25 cellular contexts compared by ENCODE assay signal in the genomic region with DNA sequence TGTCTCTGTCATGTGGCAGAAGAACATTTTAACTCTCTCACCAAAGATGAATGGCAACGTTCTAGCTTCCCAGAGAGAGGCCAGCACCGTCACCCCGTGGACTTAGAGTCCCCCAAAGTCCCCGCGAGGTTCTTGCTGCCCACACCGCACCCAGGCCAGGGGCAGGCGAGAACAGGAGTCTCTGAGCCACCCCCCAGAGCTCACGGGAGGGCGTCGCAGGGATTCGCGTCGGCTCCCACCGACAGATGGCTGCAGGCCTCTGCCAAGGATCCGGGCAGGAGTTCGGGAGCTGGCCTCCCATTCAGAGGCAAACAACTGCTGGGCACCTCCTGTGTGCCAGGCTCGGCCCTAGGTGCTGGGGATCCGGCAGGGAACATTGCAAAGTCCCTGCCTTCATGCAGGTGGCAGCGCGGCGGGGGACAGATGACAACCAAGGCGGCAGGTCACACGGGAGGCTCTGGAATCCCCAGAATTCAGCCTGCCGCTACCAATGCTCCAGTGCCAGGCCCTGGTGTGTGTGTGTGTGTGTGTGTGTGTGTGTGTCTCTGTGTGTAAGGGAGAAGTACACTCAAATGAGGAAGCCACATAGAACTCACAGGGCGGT. TPM values are rescaled to one million over a fixed set of nuclear protein-coding genes. Genes with fewer than 3 reads are reported as not detected.
"Had no signal": no experiment of that assay in that cellular context is flagged by ENCODE, and none has a peak within 500 bp of the region (broad histone marks: within the 10 kb centered on the region; RNA-seq: fewer than 3 reads in every experiment).

No MANE protein-coding gene starts in this region.

- H3K36me3 Mint-ChIP-seq: activated naive CD8-positive, alpha-beta T cell treated with anti-CD3 and anti-CD28 coated beads for 36 hours; memory B cell had no signal

- H3K9me3 ChIP-seq: breast epithelium, esophagus muscularis mucosa, gastrocnemius medialis, right lobe of liver, thoracic aorta, upper lobe of left lung had no signal

- H3K9me3 Mint-ChIP-seq: activated naive CD8-positive, alpha-beta T cell treated with anti-CD3 and anti-CD28 coated beads for 36 hours; activated T-cell treated with anti-CD3 and anti-CD28 coated beads, Interleukin-2, amount 50 U/mL, for 24 hours; activated T-helper 17 cell treated with anti-CD3 and anti-CD28 coated beads, Interleukin-2, amount 50 U/mL, for 72 hours; dendritic cell treated with granulocyte-macrophage colony-stimulating factor and Interleukin-4, amounts not matched to agents 40 ng/mL and 50 ng/mL, for 4 days; effector memory CD8-positive, alpha-beta T cell; memory B cell; nephron; stimulated activated naive CD8-positive, alpha-beta T cell treated with anti-CD3 and anti-CD28 coated beads, Interleukin-15, Interleukin-2, amounts not matched to agents 100 ng/mL and 50 ng/mL, for 24 hours had no signal

- H3K27ac Mint-ChIP-seq: activated naive CD8-positive, alpha-beta T cell treated with anti-CD3 and anti-CD28 coated beads for 36 hours; activated T-cell treated with anti-CD3 and anti-CD28 coated beads, Interleukin-2, amount 50 U/mL, for 24 hours; activated T-helper 17 cell treated with anti-CD3 and anti-CD28 coated beads, Interleukin-2, amount 50 U/mL, for 72 hours; dendritic cell treated with granulocyte-macrophage colony-stimulating factor and Interleukin-4, amounts not matched to agents 40 ng/mL and 50 ng/mL, for 4 days; effector memory CD8-positive, alpha-beta T cell; memory B cell; nephron; stimulated activated naive CD8-positive, alpha-beta T cell treated with anti-CD3 and anti-CD28 coated beads, Interleukin-15, Interleukin-2, amounts not matched to agents 100 ng/mL and 50 ng/mL, for 24 hours had no signal

- H3K36me3 ChIP-seq: breast epithelium, esophagus muscularis mucosa, gastrocnemius medialis, right lobe of liver, thoracic aorta, upper lobe of left lung had no signal

- H3K4me1 Mint-ChIP-seq: activated naive CD8-positive, alpha-beta T cell treated with anti-CD3 and anti-CD28 coated beads for 36 hours; activated T-helper 17 cell treated with anti-CD3 and anti-CD28 coated beads, Interleukin-2, amount 50 U/mL, for 72 hours; memory B cell had no signal

- H3K27me3 Mint-ChIP-seq: activated T-helper 17 cell treated with anti-CD3 and anti-CD28 coated beads, Interleukin-2, amount 50 U/mL, for 72 hours; stimulated activated naive CD8-positive, alpha-beta T cell treated with anti-CD3 and anti-CD28 coated beads, Interleukin-15, Interleukin-2, amounts not matched to agents 100 ng/mL and 50 ng/mL, for 24 hours had no signal

- H3K27ac ChIP-seq: breast epithelium, esophagus muscularis mucosa, gastrocnemius medialis, right lobe of liver, skin epidermis, thoracic aorta had no signal

- H3K27me3 ChIP-seq: right lobe of liver, upper lobe of left lung had no signal

- H3K4me3 Mint-ChIP-seq: activated naive CD8-positive, alpha-beta T cell treated with anti-CD3 and anti-CD28 coated beads for 36 hours; activated T-cell treated with anti-CD3 and anti-CD28 coated beads, Interleukin-2, amount 50 U/mL, for 24 hours; activated T-helper 17 cell treated with anti-CD3 and anti-CD28 coated beads, Interleukin-2, amount 50 U/mL, for 72 hours; dendritic cell treated with granulocyte-macrophage colony-stimulating factor and Interleukin-4, amounts not matched to agents 40 ng/mL and 50 ng/mL, for 4 days; effector memory CD8-positive, alpha-beta T cell; memory B cell; nephron; stimulated activated naive CD8-positive, alpha-beta T cell treated with anti-CD3 and anti-CD28 coated beads, Interleukin-15, Interleukin-2, amounts not matched to agents 100 ng/mL and 50 ng/mL, for 24 hours had no signal

- H3K4me3 ChIP-seq: breast epithelium, esophagus muscularis mucosa, gastrocnemius medialis, right lobe of liver, skin epidermis, thoracic aorta, upper lobe of left lung had no signal

- H3K4me1 ChIP-seq: breast epithelium, gastrocnemius medialis, right lobe of liver had no signal

- DNase-seq: activated CD4-positive, alpha-beta T cell treated with anti-CD3 and anti-CD28 coated beads for 1 hour; activated CD4-positive, alpha-beta T cell treated with anti-CD3 and anti-CD28 coated beads, Interleukin-2, amount 50 U/mL, for 1 hour; activated naive CD4-positive, alpha-beta T cell treated with Interleukin-2 at 50 U/mL for 16 hours; activated naive CD8-positive, alpha-beta T cell treated with anti-CD3 and anti-CD28 coated beads for 36 hours; activated T-cell treated with anti-CD3 and anti-CD28 coated beads, Interleukin-2, amount 50 U/mL, for 24 hours; effector memory CD8-positive, alpha-beta T cell; gastrocnemius medialis; left cardiac atrium; right lobe of liver; stimulated activated CD4-positive, alpha-beta T cell treated with anti-CD3 and anti-CD28 coated beads, Interleukin-1b, Interleukin-23, amount 100 ng/mL, for 48 hours; T-helper 1 cell; upper lobe of left lung had no signal

RNA-seq across cellular contexts. Expression of a gene that starts 25.3 kb away (rescaled TPM):
- total RNA-seq: activated naive CD8-positive, alpha-beta T cell treated with anti-CD3 and anti-CD28 coated beads for 36 hours; activated T-helper 17 cell treated with anti-CD3 and anti-CD28 coated beads, Interleukin-2, amount 50 U/mL, for 72 hours; mononuclear cell; myocyte had no signal

RNA-seq across cellular contexts. Expression of a gene that starts 29.2 kb away (rescaled TPM):
- total RNA-seq: activated naive CD8-positive, alpha-beta T cell treated with anti-CD3 and anti-CD28 coated beads for 36 hours; activated T-helper 17 cell treated with anti-CD3 and anti-CD28 coated beads, Interleukin-2, amount 50 U/mL, for 72 hours; breast epithelium; chondrocyte; gastrocnemius medialis; left cardiac atrium; mononuclear cell; myocyte; omental fat pad; thoracic aorta; upper lobe of left lung had no signal
